Comparison of ENCODE assay signal across 1 cellular context in genomic region chr2:84302513-84303412, GRCh38.
TF ChIP-seq lines count a peak whose summit lies in the region.

No MANE protein-coding gene starts in this region.

TF ChIP-seq in HepG2, 621 proteins besides CTCF, POLR2A, EP300 and RAD21 (continued from another document and continues in another):
- TF ChIP-seq ZNF256 (CRISPR knock-in tag; conservative IDR thresholded peaks at IDR 0.05) (no peak), XRCC5 (optimal IDR thresholded peaks at IDR 0.05; ENCODE audit: low read length) (peak; percentile 57), ZNF660 (CRISPR knock-in tag; IDR thresholded peaks at IDR 0.05; ENCODE audit: borderline replicate concordance, low read depth) (no peak), SALL2 (CRISPR knock-in tag; IDR thresholded peaks at IDR 0.05) (no peak), WIZ (CRISPR knock-in tag; IDR thresholded peaks at IDR 0.05) (0 out of 2 replicates have a peak, but pooled peaks have one; percentile 22), HOXA9 (CRISPR knock-in tag; IDR thresholded peaks at IDR 0.05; ENCODE audit: borderline replicate concordance) (no peak), KLF6 (CRISPR knock-in tag; IDR thresholded peaks at IDR 0.05) (peak; percentile 68; the same call in 1 of the 2 replicates), ZNF670 (CRISPR knock-in tag; IDR thresholded peaks at IDR 0.05; ENCODE audit: borderline replicate concordance) (no peak), IKZF1 (IDR thresholded peaks at IDR 0.05) (no peak), TAF1 (CRISPR knock-in tag; IDR thresholded peaks at IDR 0.05) (no peak), TBX3 (IDR thresholded peaks at IDR 0.05; ENCODE audit: borderline replicate concordance) (peak; percentile 17; the same call in 1 of the 2 replicates), HIC2 (CRISPR knock-in tag; IDR thresholded peaks at IDR 0.05; ENCODE audit: low read depth) (no peak), DR1 (CRISPR knock-in tag; IDR thresholded peaks at IDR 0.05) (no peak), MZF1 (CRISPR knock-in tag; IDR thresholded peaks at IDR 0.05; ENCODE audit: borderline replicate concordance) (no peak), ZNF614 (CRISPR knock-in tag; IDR thresholded peaks at IDR 0.05; ENCODE audit: borderline replicate concordance) (peak; percentile 39; the same call in 1 of the 2 replicates), ZBTB7B (CRISPR knock-in tag; IDR thresholded peaks at IDR 0.05) (no peak), NFE2L2 (IDR thresholded peaks at IDR 0.05; ENCODE audit: low read length) (no peak), CENPBD1 (CRISPR knock-in tag; IDR thresholded peaks at IDR 0.05; ENCODE audit: borderline replicate concordance, low read depth) (no peak), ZNF274 (CRISPR knock-in tag; IDR thresholded peaks at IDR 0.05) (no peak), KMT2B (CRISPR knock-in tag; IDR thresholded peaks at IDR 0.05) (no peak), RARG (CRISPR knock-in tag; IDR thresholded peaks at IDR 0.05; ENCODE audit: low read depth) (no peak), ZNF607 (CRISPR knock-in tag; IDR thresholded peaks at IDR 0.05; ENCODE audit: borderline replicate concordance) (no peak), FOXC1 (CRISPR knock-in tag; IDR thresholded peaks at IDR 0.05; ENCODE audit: borderline replicate concordance) (no peak; the same call in 1 of the 2 replicates), NFIC (IDR thresholded peaks at IDR 0.05; ENCODE audit: low read length) (peak; percentile 78; the same call in 1 of the 2 replicates), SMAD3 (CRISPR knock-in tag; IDR thresholded peaks at IDR 0.05) (no peak), GABPA (IDR thresholded peaks at IDR 0.05; ENCODE audit: low read depth, low read length) (no peak), GABPA (CRISPR knock-in tag; IDR thresholded peaks at IDR 0.05; ENCODE audit: low read depth) (0 out of 2 replicates have a peak, but pooled peaks have one; percentile 3), TCF7L2 (IDR thresholded peaks at IDR 0.05; ENCODE audit: low read depth, low read length) (no peak), ZNF75D (CRISPR knock-in tag; IDR thresholded peaks at IDR 0.05; ENCODE audit: borderline replicate concordance) (no peak), ZFY (CRISPR knock-in tag; IDR thresholded peaks at IDR 0.05) (no peak), SALL1 (CRISPR knock-in tag; IDR thresholded peaks at IDR 0.05) (peak; percentile 38; the same call in 1 of the 2 replicates), SOX5 (CRISPR knock-in tag; IDR thresholded peaks at IDR 0.05; ENCODE audit: borderline replicate concordance) (no peak), ZNF329 (CRISPR knock-in tag; IDR thresholded peaks at IDR 0.05; ENCODE audit: low read depth) (no peak), ZNF549 (CRISPR knock-in tag; IDR thresholded peaks at IDR 0.05) (no peak), ZNF441 (CRISPR knock-in tag; IDR thresholded peaks at IDR 0.05; ENCODE audit: borderline replicate concordance) (no peak), ZBTB38 (CRISPR knock-in tag; IDR thresholded peaks at IDR 0.05) (no peak), NR2F6 (IDR thresholded peaks at IDR 0.05) (peak; percentile 93), NR2F6 (CRISPR knock-in tag; IDR thresholded peaks at IDR 0.05) (no peak), ZNF546 (CRISPR knock-in tag; conservative IDR thresholded peaks at IDR 0.05) (no peak), NCOR1 (IDR thresholded peaks at IDR 0.05; ENCODE audit: borderline replicate concordance, low read length) (peak; percentile 89), KLF11 (CRISPR knock-in tag; IDR thresholded peaks at IDR 0.05) (no peak), HNRNPUL1 (IDR thresholded peaks at IDR 0.05; ENCODE audit: low read depth, low read length) (no peak), ZNF251 (CRISPR knock-in tag; IDR thresholded peaks at IDR 0.05) (no peak), RERE (CRISPR knock-in tag; IDR thresholded peaks at IDR 0.05; ENCODE audit: low read depth) (peak; percentile 59; the same call in 1 of the 2 replicates), ZNF337 (CRISPR knock-in tag; IDR thresholded peaks at IDR 0.05; ENCODE audit: borderline replicate concordance, low read depth) (no peak), TRAFD1 (CRISPR knock-in tag; IDR thresholded peaks at IDR 0.05; ENCODE audit: borderline replicate concordance) (no peak)
- TF ChIP-seq, protein P1, sequence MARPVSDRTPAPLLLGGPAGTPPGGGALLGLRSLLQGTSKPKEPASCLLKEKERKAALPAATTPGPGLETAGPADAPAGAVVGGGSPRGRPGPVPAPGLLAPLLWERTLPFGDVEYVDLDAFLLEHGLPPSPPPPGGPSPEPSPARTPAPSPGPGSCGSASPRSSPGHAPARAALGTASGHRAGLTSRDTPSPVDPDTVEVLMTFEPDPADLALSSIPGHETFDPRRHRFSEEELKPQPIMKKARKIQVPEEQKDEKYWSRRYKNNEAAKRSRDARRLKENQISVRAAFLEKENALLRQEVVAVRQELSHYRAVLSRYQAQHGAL (CRISPR knock-in tag; IDR thresholded peaks at IDR 0.05; ENCODE audit: not compliant biosample characterization): no peak
- TF ChIP-seq, protein P2, sequence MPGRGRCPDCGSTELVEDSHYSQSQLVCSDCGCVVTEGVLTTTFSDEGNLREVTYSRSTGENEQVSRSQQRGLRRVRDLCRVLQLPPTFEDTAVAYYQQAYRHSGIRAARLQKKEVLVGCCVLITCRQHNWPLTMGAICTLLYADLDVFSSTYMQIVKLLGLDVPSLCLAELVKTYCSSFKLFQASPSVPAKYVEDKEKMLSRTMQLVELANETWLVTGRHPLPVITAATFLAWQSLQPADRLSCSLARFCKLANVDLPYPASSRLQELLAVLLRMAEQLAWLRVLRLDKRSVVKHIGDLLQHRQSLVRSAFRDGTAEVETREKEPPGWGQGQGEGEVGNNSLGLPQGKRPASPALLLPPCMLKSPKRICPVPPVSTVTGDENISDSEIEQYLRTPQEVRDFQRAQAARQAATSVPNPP (CRISPR knock-in tag; IDR thresholded peaks at IDR 0.05): 0 out of 2 replicates have a peak, but pooled peaks have one; percentile 42
- TF ChIP-seq, protein P3, sequence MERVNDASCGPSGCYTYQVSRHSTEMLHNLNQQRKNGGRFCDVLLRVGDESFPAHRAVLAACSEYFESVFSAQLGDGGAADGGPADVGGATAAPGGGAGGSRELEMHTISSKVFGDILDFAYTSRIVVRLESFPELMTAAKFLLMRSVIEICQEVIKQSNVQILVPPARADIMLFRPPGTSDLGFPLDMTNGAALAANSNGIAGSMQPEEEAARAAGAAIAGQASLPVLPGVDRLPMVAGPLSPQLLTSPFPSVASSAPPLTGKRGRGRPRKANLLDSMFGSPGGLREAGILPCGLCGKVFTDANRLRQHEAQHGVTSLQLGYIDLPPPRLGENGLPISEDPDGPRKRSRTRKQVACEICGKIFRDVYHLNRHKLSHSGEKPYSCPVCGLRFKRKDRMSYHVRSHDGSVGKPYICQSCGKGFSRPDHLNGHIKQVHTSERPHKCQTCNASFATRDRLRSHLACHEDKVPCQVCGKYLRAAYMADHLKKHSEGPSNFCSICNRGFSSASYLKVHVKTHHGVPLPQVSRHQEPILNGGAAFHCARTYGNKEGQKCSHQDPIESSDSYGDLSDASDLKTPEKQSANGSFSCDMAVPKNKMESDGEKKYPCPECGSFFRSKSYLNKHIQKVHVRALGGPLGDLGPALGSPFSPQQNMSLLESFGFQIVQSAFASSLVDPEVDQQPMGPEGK (CRISPR knock-in tag; IDR thresholded peaks at IDR 0.05): no peak
- TF ChIP-seq, protein P4, sequence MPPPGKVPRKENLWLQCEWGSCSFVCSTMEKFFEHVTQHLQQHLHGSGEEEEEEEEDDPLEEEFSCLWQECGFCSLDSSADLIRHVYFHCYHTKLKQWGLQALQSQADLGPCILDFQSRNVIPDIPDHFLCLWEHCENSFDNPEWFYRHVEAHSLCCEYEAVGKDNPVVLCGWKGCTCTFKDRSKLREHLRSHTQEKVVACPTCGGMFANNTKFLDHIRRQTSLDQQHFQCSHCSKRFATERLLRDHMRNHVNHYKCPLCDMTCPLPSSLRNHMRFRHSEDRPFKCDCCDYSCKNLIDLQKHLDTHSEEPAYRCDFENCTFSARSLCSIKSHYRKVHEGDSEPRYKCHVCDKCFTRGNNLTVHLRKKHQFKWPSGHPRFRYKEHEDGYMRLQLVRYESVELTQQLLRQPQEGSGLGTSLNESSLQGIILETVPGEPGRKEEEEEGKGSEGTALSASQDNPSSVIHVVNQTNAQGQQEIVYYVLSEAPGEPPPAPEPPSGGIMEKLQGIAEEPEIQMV (CRISPR knock-in tag; IDR thresholded peaks at IDR 0.05; ENCODE audit: low read depth): no peak
